8 cellular contexts compared by ENCODE assay signal in the genomic region with DNA sequence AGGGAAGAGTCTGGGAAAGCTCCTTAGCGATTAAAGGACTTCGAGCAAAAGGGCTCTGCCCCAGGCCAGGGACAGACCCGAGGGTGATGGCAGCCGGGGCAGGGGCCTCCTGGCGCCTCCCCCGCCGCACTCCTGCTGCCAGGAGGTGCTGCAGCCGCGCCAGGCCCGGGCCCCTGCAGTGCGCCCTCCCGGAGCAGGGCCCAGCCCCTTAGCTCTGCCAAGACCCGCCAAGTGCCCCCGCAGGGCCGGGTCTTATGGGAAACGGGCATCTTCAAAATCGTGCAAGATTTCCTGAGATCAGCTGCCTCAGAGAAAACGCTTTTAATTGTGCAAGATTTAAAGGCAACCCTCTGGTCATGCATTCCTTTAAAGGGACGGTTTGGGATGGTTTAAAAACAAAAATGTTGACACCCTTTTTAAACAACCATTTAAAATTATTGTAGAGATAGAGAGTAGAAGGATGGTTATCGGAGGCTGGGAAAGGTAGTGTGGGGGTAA. TPM values are rescaled to one million over a fixed set of nuclear protein-coding genes. Genes with fewer than 3 reads are reported as not detected.
DNase-seq lines count a peak whose midpoint lies in the region; ATAC-seq, FAIRE-seq and TF ChIP-seq lines count a peak whose summit lies in the region.

No MANE protein-coding gene starts in this region.

- H3K4me1 Mint-ChIP-seq in activated CD8-positive, alpha-beta memory T cell treated with anti-CD3 and anti-CD28 coated beads, Interleukin-2, amount 10 ng/mL, durations not matched to agents 7 days and 5 days: peaks cover 26% of the 10 kb centered on the region
- peaks cover 8 to 17% of the 10 kb centered on the region in 2 donors for H3K4me1 Mint-ChIP-seq in natural killer cell

- ATAC-seq in activated CD8-positive, alpha-beta memory T cell treated with anti-CD3 and anti-CD28 coated beads, Interleukin-2, amount 10 ng/mL, durations not matched to agents 7 days and 5 days: peak; percentile 55
- ATAC-seq in HG02798 (IDR thresholded peaks at IDR 0.05; ENCODE audit: poor library complexity, unreplicated experiment) (peak; percentile 46), natural killer cell (peak; percentile 36 to 43 (median 39))

- H3K27me3 Mint-ChIP-seq in activated CD8-positive, alpha-beta memory T cell treated with anti-CD3 and anti-CD28 coated beads, Interleukin-2, amount 10 ng/mL, durations not matched to agents 7 days and 5 days: peaks cover 3% of the 10 kb centered on the region
- H3K27me3 Mint-ChIP-seq in natural killer cell (ENCODE audit: low read depth in 2 of 2): peaks cover 3 to 17% of the 10 kb centered on the region in 2 donors

- peak overlapping the region; percentile 79 for H3K4me3 Mint-ChIP-seq in activated CD8-positive, alpha-beta memory T cell treated with anti-CD3 and anti-CD28 coated beads, Interleukin-2, amount 10 ng/mL, durations not matched to agents 7 days and 5 days
- H3K4me3 Mint-ChIP-seq in natural killer cell: peak overlapping the region; percentile 88

- TF ChIP-seq CTCF in epithelial cell of proximal tubule (conservative IDR thresholded peaks at IDR 0.05; ENCODE audit: low read depth, low read length) (no peak), natural killer cell (IDR thresholded peaks at IDR 0.05) (no peak)

- DNase-seq in activated CD8-positive, alpha-beta memory T cell treated with anti-CD3 and anti-CD28 coated beads, Interleukin-2, amount 10 ng/mL, durations not matched to agents 7 days and 5 days: no peak
- DNase-seq in activated CD8-positive, alpha-beta memory T cell treated with anti-CD3 and anti-CD28 coated beads for 24 hours: no peak
- DNase-seq in RPMI7951 (ENCODE audit: low read depth) (peak; percentile 26), epithelial cell of proximal tubule (ENCODE audit: low read depth) (no peak), natural killer cell (no peak), T1000 (lab: John Stamatoyannopoulos, UW) (no peak), frontal cortex (ENCODE audit: low spot score in 2 of 2) (no peak)

- peak overlapping the region; percentile 77 for H3K4me3 ChIP-seq in epithelial cell of proximal tubule (ENCODE audit: low read depth, low read length)

- intact Hi-C loops in natural killer cell (cut with micrococcal nuclease): loop anchor here (2.0 kb wide), 1 partner anchor 184 kb away; the partner anchor contains the start of gene SLC35D2

- CTCF ChIA-PET in activated CD8-positive, alpha-beta memory T cell treated with anti-CD3 and anti-CD28 coated beads, Interleukin-2, amount 10 ng/mL, durations not matched to agents 7 days and 5 days (lab: Charles Lee): interaction anchor here (0.6 to 2.2 kb wide), 11 partner anchors 12 to 185 kb away, joined by 3 to 13 read pairs (median 3); partner anchors contain the start of genes HABP4 and SLC35D2

- no peaks in the 10 kb centered on the region for H3K9me3 Mint-ChIP-seq in activated CD8-positive, alpha-beta memory T cell treated with anti-CD3 and anti-CD28 coated beads, Interleukin-2, amount 10 ng/mL, durations not matched to agents 7 days and 5 days (ENCODE audit: low read depth)
- H3K9me3 Mint-ChIP-seq in natural killer cell: no peaks in the 10 kb centered on the region

- FAIRE-seq in frontal cortex (lab: Jason Lieb, UNC): no peak

- H3K27ac Mint-ChIP-seq in activated CD8-positive, alpha-beta memory T cell treated with anti-CD3 and anti-CD28 coated beads, Interleukin-2, amount 10 ng/mL, durations not matched to agents 7 days and 5 days: peak overlapping the region; percentile 67
- peak overlapping the region; percentile 59 to 87 for H3K27ac Mint-ChIP-seq in natural killer cell

- no peaks in the 10 kb centered on the region for H3K36me3 Mint-ChIP-seq in activated CD8-positive, alpha-beta memory T cell treated with anti-CD3 and anti-CD28 coated beads, Interleukin-2, amount 10 ng/mL, durations not matched to agents 7 days and 5 days
- H3K36me3 Mint-ChIP-seq in natural killer cell: no peaks in the 10 kb centered on the region

RNA-seq across cellular contexts. Expression of gene CDC14B, which starts 52.4 kb away (rescaled TPM):
- total RNA-seq in activated CD8-positive, alpha-beta memory T cell treated with anti-CD3 and anti-CD28 coated beads, Interleukin-2, amount 10 ng/mL, durations not matched to agents 7 days and 5 days: 1 to 10 TPM; 1.1 to 4.8 TPM
- 14.0 and 15.5 TPM in 2 replicates for total RNA-seq in RPMI7951 (2014; rRNA removed; shearing (Covaris generic))
- total RNA-seq in epithelial cell of proximal tubule (9.1 and 11.2 TPM in 2 replicates), natural killer cell (1 to 10 TPM; 2.3 to 4.7 (median 3.9) TPM), frontal cortex (38.3 TPM)
